Comparison of ENCODE assay signal across 18 cellular contexts in genomic region chr2:168432100-168432499, GRCh38.
"Had no signal": no experiment of that assay in that cellular context is flagged by ENCODE, and none has a peak within 500 bp of the region (broad histone marks: within the 10 kb centered on the region; RNA-seq: fewer than 3 reads in every experiment).

No MANE protein-coding gene starts in this region.

- H2AFZ ChIP-seq: hepatocyte, parathyroid adenoma had no signal

- H3K27ac ChIP-seq: brain microvascular endothelial cell, colonic mucosa, epithelial cell of prostate, hepatocyte, parathyroid adenoma, right lobe of liver, testis had no signal

- H3K4me3 Mint-ChIP-seq: activated B cell treated with CpG ODN at 0.5 μM for 24 hours, endodermal cell, memory B cell had no signal

- H3K36me3 ChIP-seq: brain microvascular endothelial cell, colonic mucosa, right lobe of liver had no signal

- H3K27me3 ChIP-seq: brain microvascular endothelial cell, colonic mucosa, hepatocyte, right lobe of liver, testis had no signal

- H3K4me3 ChIP-seq: colonic mucosa, hepatocyte, right lobe of liver, testis had no signal

- ATAC-seq: right lobe of liver had no signal

- H3K4me1 ChIP-seq: colonic mucosa, right lobe of liver had no signal

- H3K4me1 Mint-ChIP-seq: activated B cell treated with CpG ODN at 0.5 μM for 24 hours, memory B cell had no signal

- H3K79me2 ChIP-seq: hepatocyte, parathyroid adenoma had no signal

- DNase-seq: activated B cell treated with CpG ODN at 0.5 μM for 24 hours; activated gamma-delta T cell; activated T-cell treated with anti-CD3 and anti-CD28 coated beads for 4 hours; aorta; brain microvascular endothelial cell; colonic mucosa; endodermal cell; foreskin fibroblast; right lobe of liver; small intestine; stimulated activated CD4-positive, alpha-beta T cell treated with anti-CD3 and anti-CD28 coated beads, Interleukin-2, amount 100 ng/mL, for 48 hours; T-helper 9 cell; testis had no signal

- H3K36me3 Mint-ChIP-seq: memory B cell had no signal

- H3K4me2 ChIP-seq: hepatocyte had no signal

- H3K27ac Mint-ChIP-seq: activated B cell treated with CpG ODN at 0.5 μM for 24 hours, endodermal cell, memory B cell, type B pancreatic cell had no signal

- H3K9me3 ChIP-seq: colonic mucosa, right lobe of liver, testis had no signal

- H3K9ac ChIP-seq: parathyroid adenoma had no signal

- H3K9me3 Mint-ChIP-seq: activated B cell treated with CpG ODN at 0.5 μM for 24 hours, endodermal cell, memory B cell had no signal
